Comparison of ENCODE assay signal across 11 cellular contexts in the genomic region with DNA sequence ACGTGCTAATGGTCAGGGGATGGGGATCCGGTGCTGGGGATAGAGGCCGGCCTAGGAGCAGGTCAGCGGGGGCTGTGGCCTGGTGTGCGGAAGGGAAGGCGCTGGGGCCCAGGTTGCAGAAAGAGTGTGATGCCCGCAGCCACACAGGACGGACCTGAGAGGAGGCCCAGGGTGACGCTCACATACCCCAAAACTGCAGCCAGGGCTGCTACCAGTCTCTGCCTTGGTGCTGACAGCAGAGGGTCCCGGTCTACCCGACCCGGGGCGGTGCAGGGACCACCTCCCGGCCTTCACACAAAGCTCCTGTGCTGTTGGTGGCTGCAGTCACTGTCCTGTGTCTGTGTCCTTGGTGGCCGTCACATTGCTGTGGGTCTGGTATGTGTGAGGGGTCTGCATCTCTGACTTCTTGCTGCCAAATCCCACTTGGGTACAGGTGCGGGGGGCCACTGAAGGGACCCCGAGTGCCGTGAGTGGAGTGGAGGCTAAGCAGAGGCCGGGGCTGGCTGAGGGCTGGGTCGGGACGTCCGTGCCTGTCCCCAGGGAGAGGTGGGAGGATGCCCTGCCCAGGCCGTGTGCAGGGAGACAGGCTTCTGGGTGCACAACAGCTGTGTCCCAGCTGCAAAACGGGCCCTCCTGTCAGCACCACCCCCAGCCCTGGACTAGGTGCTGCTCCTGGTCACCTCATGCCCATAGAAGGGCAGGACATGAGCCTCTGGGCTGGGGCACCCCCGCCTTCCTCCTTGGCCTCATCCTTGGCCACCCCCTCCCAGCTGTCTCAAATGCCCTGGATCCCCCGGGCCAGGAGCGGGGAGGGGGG. TPM values are rescaled to one million over a fixed set of nuclear protein-coding genes. Genes with fewer than 3 reads are reported as not detected.
A peak's percentile ranks its signal among the peaks of the same experiment; 100 is the strongest.
DNase-seq lines count a peak whose midpoint lies in the region; ATAC-seq and TF ChIP-seq lines count a peak whose summit lies in the region.
"Had no signal": no experiment of that assay in that cellular context is flagged by ENCODE, and none has a peak within 500 bp of the region (broad histone marks: within the 10 kb centered on the region; RNA-seq: fewer than 3 reads in every experiment).

No MANE protein-coding gene starts in this region.

- TF ChIP-seq POLR2A in GM19099 (IDR thresholded peaks at IDR 0.05; ENCODE audit: extremely low read depth, insufficient read length, low read depth): peak; percentile 41
- TF ChIP-seq POLR2A in esophagus muscularis mucosa (IDR thresholded peaks at IDR 0.05; ENCODE audit: low read depth): no peak

- peaks cover 88% of the 10 kb centered on the region for H3K4me1 ChIP-seq in CD4-positive, CD25-positive, alpha-beta regulatory T cell (ENCODE audit: control insufficient read depth, insufficient read depth, low read length, poor library complexity, severe bottlenecking)
- H3K4me1 ChIP-seq in duodenal mucosa (ENCODE audit: control insufficient read depth in 1 of 2, insufficient read depth in 2 of 2, low read length in 2 of 2) (peaks cover 17 to 30% of the 10 kb centered on the region in 2 donors), esophagus muscularis mucosa (peaks cover 0 to 6% (median 0%) of the 10 kb centered on the region in 4 donors)

- H3K27me3 ChIP-seq in CD4-positive, CD25-positive, alpha-beta regulatory T cell (ENCODE audit: control insufficient read depth, insufficient read depth, low read length): no peaks in the 10 kb centered on the region
- H3K27me3 ChIP-seq in duodenal mucosa (ENCODE audit: control insufficient read depth in 1 of 2, insufficient read depth in 2 of 2, low read length in 2 of 2): no peaks in the 10 kb centered on the region
- no peaks in the 10 kb centered on the region for H3K27me3 ChIP-seq in esophagus muscularis mucosa

- H3K36me3 ChIP-seq in CD4-positive, CD25-positive, alpha-beta regulatory T cell (ENCODE audit: control insufficient read depth, insufficient read depth, low read length): peaks cover 3% of the 10 kb centered on the region
- no peaks in the 10 kb centered on the region for H3K36me3 ChIP-seq in duodenal mucosa (ENCODE audit: control insufficient read depth in 1 of 2, insufficient read depth in 2 of 2, low read length in 2 of 2)
- H3K36me3 ChIP-seq in esophagus muscularis mucosa: no peaks in the 10 kb centered on the region

- peak overlapping the region; percentile 99 to 100 (median 100) for H3K4me3 Mint-ChIP-seq in CD4-positive, CD25-positive, alpha-beta regulatory T cell

- no peaks in the 10 kb centered on the region for H3K9me3 Mint-ChIP-seq in CD4-positive, CD25-positive, alpha-beta regulatory T cell

- peak overlapping the region; percentile 96 to 99 (median 99) for H3K27ac Mint-ChIP-seq in CD4-positive, CD25-positive, alpha-beta regulatory T cell

- no peaks in the 10 kb centered on the region for H3K9me3 ChIP-seq in CD4-positive, CD25-positive, alpha-beta regulatory T cell (ENCODE audit: control insufficient read depth in 2 of 2, low read length in 2 of 2)
- no peaks in the 10 kb centered on the region for H3K9me3 ChIP-seq in duodenal mucosa (ENCODE audit: control insufficient read depth in 1 of 2, low read length in 2 of 2)
- no peaks in the 10 kb centered on the region for H3K9me3 ChIP-seq in esophagus muscularis mucosa

- H3K4me3 ChIP-seq in CD4-positive, CD25-positive, alpha-beta regulatory T cell (ENCODE audit: low read depth, low read length): peak overlapping the region; percentile 81
- H3K4me3 ChIP-seq in duodenal mucosa (ENCODE audit: low read depth in 1 of 2, low read length in 2 of 2): peak overlapping the region; percentile 61 to 68
- peak overlapping the region in 2 of 4 donors; percentile 31 to 40 for H3K4me3 ChIP-seq in esophagus muscularis mucosa

- peaks cover 7% of the 10 kb centered on the region for H3K27me3 Mint-ChIP-seq in CD4-positive, CD25-positive, alpha-beta regulatory T cell

- no peak for TF ChIP-seq EP300 in esophagus muscularis mucosa (IDR thresholded peaks at IDR 0.05)

- H3K9ac ChIP-seq in duodenal mucosa (ENCODE audit: low read depth in 1 of 2, low read length in 2 of 2): peak overlapping the region; percentile 51 to 59

- peaks cover 0 to 74% (median 30%) of the 10 kb centered on the region in 4 donors for H3K4me1 Mint-ChIP-seq in CD4-positive, CD25-positive, alpha-beta regulatory T cell

- H3K27ac ChIP-seq in CD4-positive, CD25-positive, alpha-beta regulatory T cell (ENCODE audit: insufficient read depth, low read length, poor library complexity, severe bottlenecking): peak overlapping the region; percentile 61
- H3K27ac ChIP-seq in duodenal mucosa (ENCODE audit: low read depth, low read length) (no peak overlapping the region), esophagus muscularis mucosa (replicated peaks in 1 of 4) (no peak overlapping the region)

- no peak for TF ChIP-seq CTCF in esophagus muscularis mucosa (IDR thresholded peaks at IDR 0.05)

- ATAC-seq in CD4-positive, CD25-positive, alpha-beta regulatory T cell (ENCODE audit: low read depth in 2 of 2): no peak
- peak; percentile 32 for ATAC-seq in HG03108 (IDR thresholded peaks at IDR 0.05; ENCODE audit: unreplicated experiment)
- no peak for ATAC-seq in activated CD4-positive, CD25-positive, alpha-beta regulatory T cell treated with anti-CD3 and anti-CD28 coated beads, Interleukin-2, amount 50 U/mL, for 24 hours

- intact Hi-C loops in esophagus muscularis mucosa (cut with DNase I): no loop called here

- peaks cover 4% of the 10 kb centered on the region for H3K36me3 Mint-ChIP-seq in CD4-positive, CD25-positive, alpha-beta regulatory T cell

- DNase-seq in CD4-positive, CD25-positive, alpha-beta regulatory T cell: peak in 1 of 3 donors; percentile 35
- DNase-seq in NCI-H1694 (lab: John Stamatoyannopoulos, UW): no peak
- no peak for DNase-seq in esophagus muscularis mucosa (ENCODE audit: extremely low spot score)
- no peak for DNase-seq in SIG-M5 (lab: John Stamatoyannopoulos, UW)
- DNase-seq: foreskin fibroblast, NCI-H187 treated with DMSO at 0.1 percent for 48 hours had no signal

- WGBS in esophagus muscularis mucosa: 82% methylated on average over 18 of the region's 27 CpGs

RNA-seq across cellular contexts. Expression of a gene that starts 1.5 kb away (rescaled TPM):
- 453 TPM for total RNA-seq in CD4-positive, CD25-positive, alpha-beta regulatory T cell
- polyA plus RNA-seq in CD4-positive, CD25-positive, alpha-beta regulatory T cell: 100 to 1,000 TPM; 381 to 514 (median 444) TPM
- 10 to 100 TPM; 10.3 to 36.5 (median 35.4) TPM for total RNA-seq in esophagus muscularis mucosa
- total RNA-seq: pulmonary artery endothelial cell had no signal

RNA-seq across cellular contexts. Expression of a gene that starts 15.6 kb away (rescaled TPM):
- not detected for total RNA-seq in CD4-positive, CD25-positive, alpha-beta regulatory T cell
- polyA plus RNA-seq in CD4-positive, CD25-positive, alpha-beta regulatory T cell: not detected
- total RNA-seq in esophagus muscularis mucosa: 1 to 10 TPM in 1 of 4 donors, not detected in 3; 4.2 TPM
- total RNA-seq: pulmonary artery endothelial cell had no signal

RNA-seq across cellular contexts. Expression of a gene that starts 19.6 kb away (rescaled TPM):
- not detected for total RNA-seq in CD4-positive, CD25-positive, alpha-beta regulatory T cell
- polyA plus RNA-seq in CD4-positive, CD25-positive, alpha-beta regulatory T cell: not detected
- not detected for total RNA-seq in esophagus muscularis mucosa
- total RNA-seq: pulmonary artery endothelial cell had no signal

RNA-seq across cellular contexts. Expression of a gene that starts 37.4 kb away (rescaled TPM):
- not detected for total RNA-seq in CD4-positive, CD25-positive, alpha-beta regulatory T cell
- under 1 TPM in 3 of 4 donors, not detected in 1; 0.06 to 0.09 (median 0.08) TPM for polyA plus RNA-seq in CD4-positive, CD25-positive, alpha-beta regulatory T cell
- total RNA-seq in esophagus muscularis mucosa: not detected
- total RNA-seq: pulmonary artery endothelial cell had no signal

Comparison
In these comparisons a context has a peak if more than half of its experiments do, and no peak if none do; other contexts are left out.
1. RNA of a gene that starts 1.5 kb away (total RNA-seq): 453 TPM in CD4-positive, CD25-positive, alpha-beta regulatory T cell (single experiment); 10.3 to 36.5 TPM in esophagus muscularis mucosa; every median in the first group is over 10 times any median in the second.